ENCODE assay signal across 1 cellular context in genomic region chr9:96363175-96363967, GRCh38.
TF ChIP-seq lines count a peak whose summit lies in the region.

No MANE protein-coding gene starts in this region.

TF ChIP-seq in endothelial cell of umbilical vein, 7 proteins besides CTCF, POLR2A, EP300 and RAD21:
- TF ChIP-seq FOS (IDR thresholded peaks at IDR 0.05; ENCODE audit: borderline replicate concordance, insufficient read depth, low read length) (no peak), MYC (IDR thresholded peaks at IDR 0.05; ENCODE audit: low read depth, low read length) (no peak), GATA2 (IDR thresholded peaks at IDR 0.05; ENCODE audit: insufficient read depth, insufficient read length, low read depth, low read length) (no peak), EZH2 (IDR thresholded peaks at IDR 0.05; ENCODE audit: borderline replicate concordance, low read depth, low read length, severe bottlenecking) (no peak), JUN (IDR thresholded peaks at IDR 0.05; ENCODE audit: borderline replicate concordance, insufficient read depth, insufficient read length, low read depth) (no peak), POLR2AphosphoS5 (IDR thresholded peaks at IDR 0.05; ENCODE audit: insufficient read depth, low read depth, low read length) (no peak)
- TF ChIP-seq, protein P1, sequence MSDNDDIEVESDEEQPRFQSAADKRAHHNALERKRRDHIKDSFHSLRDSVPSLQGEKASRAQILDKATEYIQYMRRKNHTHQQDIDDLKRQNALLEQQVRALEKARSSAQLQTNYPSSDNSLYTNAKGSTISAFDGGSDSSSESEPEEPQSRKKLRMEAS (IDR thresholded peaks at IDR 0.05; ENCODE audit: insufficient read depth, insufficient read length): no peak
